8 cellular contexts compared by ENCODE assay signal in the genomic region with DNA sequence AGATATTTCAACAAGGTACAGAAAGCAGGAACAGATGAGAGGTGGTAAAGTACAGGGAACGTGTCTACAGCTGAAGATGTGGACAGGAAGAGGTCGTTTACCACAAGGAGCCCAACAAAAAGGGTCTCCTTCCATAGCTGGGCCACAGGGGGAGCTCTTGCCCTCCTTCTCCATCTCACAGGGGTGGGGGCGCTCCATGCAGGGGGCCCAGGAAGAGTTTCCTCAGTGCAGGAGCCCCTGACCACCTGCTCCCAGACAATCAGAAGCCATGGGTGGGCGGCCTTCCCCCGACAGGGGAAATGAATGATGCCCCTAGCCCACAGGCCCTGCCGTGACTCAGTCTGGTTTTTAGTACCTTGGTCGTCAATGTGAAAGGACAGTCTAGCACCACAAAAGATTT.
A peak's percentile ranks its signal among the peaks of the same experiment; 100 is the strongest.
DNase-seq lines count a peak whose midpoint lies in the region; ATAC-seq and TF ChIP-seq lines count a peak whose summit lies in the region.

No MANE protein-coding gene starts in this region.

- in situ Hi-C loops in astrocyte of the spinal cord (cut with HindIII; ENCODE audit: low sequenced_read_pairs) = no loop called here

- peak; percentile 51 for TF ChIP-seq CTCF in astrocyte of the spinal cord (IDR thresholded peaks at IDR 0.05; ENCODE audit: low read depth, low read length)

- peak; percentile 46 for ATAC-seq in HG03521 (IDR thresholded peaks at IDR 0.05; ENCODE audit: unreplicated experiment)
- no peak for ATAC-seq in GM19328 (IDR thresholded peaks at IDR 0.05; ENCODE audit: unreplicated experiment)
- no peak for ATAC-seq in HG03159 (IDR thresholded peaks at IDR 0.05; ENCODE audit: unreplicated experiment)

- DNase-seq in activated CD4-positive, alpha-beta T cell treated with anti-CD3 and anti-CD28 coated beads for 48 hours = peak; percentile 42
- no peak for DNase-seq in activated CD4-positive, alpha-beta T cell treated with anti-CD3 and anti-CD28 coated beads, Interleukin-2, amount 50 U/mL, for 4 hours
- DNase-seq in astrocyte of the spinal cord (ENCODE audit: low read depth, low spot score) (no peak), NCI-H2227 treated with DMSO at 0.1 percent for 48 hours (lab: John Stamatoyannopoulos, UW) (no peak)
- DNase-seq in stimulated activated CD8-positive, alpha-beta memory T cell treated with anti-CD3 and anti-CD28 coated beads, Interleukin-2, amount 100 ng/mL, for 48 hours (ENCODE audit: low read depth in 2 of 2) = peak; percentile 43 to 54

- H3K4me3 ChIP-seq in astrocyte of the spinal cord (ENCODE audit: low read depth, low read length) = no peak overlapping the region

Comparison
In these comparisons a context has a peak if more than half of its experiments do, and no peak if none do; other contexts are left out.
1. DNase-seq: peak in activated CD4-positive, alpha-beta T cell treated with anti-CD3 and anti-CD28 coated beads for 48 hours (single experiment) and stimulated activated CD8-positive, alpha-beta memory T cell treated with anti-CD3 and anti-CD28 coated beads, Interleukin-2, amount 100 ng/mL, for 48 hours (2 of 2); none in activated CD4-positive, alpha-beta T cell treated with anti-CD3 and anti-CD28 coated beads, Interleukin-2, amount 50 U/mL, for 4 hours (0 of 2), astrocyte of the spinal cord (single experiment) and NCI-H2227 treated with DMSO at 0.1 percent for 48 hours (single experiment).